Comparison of ENCODE assay signal across 13 cellular contexts in the genomic region with DNA sequence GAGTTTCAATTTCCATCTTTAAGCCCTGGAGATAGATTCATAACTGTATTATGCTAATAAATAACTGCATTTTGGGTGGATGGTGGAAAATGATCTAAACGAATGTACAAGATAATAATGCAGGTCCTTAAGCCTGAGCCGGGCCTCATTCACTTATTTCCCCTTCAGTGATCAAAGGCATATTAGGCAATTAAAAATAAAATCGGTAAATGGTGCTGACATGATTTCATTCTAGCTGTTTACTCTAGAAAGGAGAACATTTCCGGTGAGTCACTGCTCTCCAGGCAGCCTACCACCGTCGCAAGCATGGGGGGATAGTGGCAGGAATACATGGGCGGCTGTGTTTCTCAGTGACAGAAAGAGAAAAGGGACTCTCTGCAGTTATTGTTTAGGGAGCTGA. TPM values are rescaled to one million over a fixed set of nuclear protein-coding genes. Genes with fewer than 3 reads are reported as not detected.
A peak's percentile ranks its signal among the peaks of the same experiment; 100 is the strongest.
DNase-seq lines count a peak whose midpoint lies in the region; ATAC-seq and TF ChIP-seq lines count a peak whose summit lies in the region.
"Had no signal": no experiment of that assay in that cellular context is flagged by ENCODE, and none has a peak within 500 bp of the region (broad histone marks: within the 10 kb centered on the region; RNA-seq: fewer than 3 reads in every experiment).

No MANE protein-coding gene starts in this region.

- no peaks in the 10 kb centered on the region for H3K9me3 Mint-ChIP-seq in endodermal cell
- H3K9me3 Mint-ChIP-seq in effector memory CD8-positive, alpha-beta T cell, result peaks cover 0 to 4% of the 10 kb centered on the region in 2 donors

- no peaks in the 10 kb centered on the region for H3K27me3 Mint-ChIP-seq in endodermal cell (ENCODE audit: insufficient read depth)
- H3K27me3 Mint-ChIP-seq in effector memory CD8-positive, alpha-beta T cell, result peaks cover 0 to 12% of the 10 kb centered on the region in 2 donors

- H3K4me3 Mint-ChIP-seq in endodermal cell, result no peak overlapping the region
- no peak overlapping the region for H3K4me3 Mint-ChIP-seq in effector memory CD8-positive, alpha-beta T cell

- POLR2A ChIA-PET in HEK293T (lab: Yijun Ruan, JAX), result no interaction called here

- H3K9me3 ChIP-seq in endodermal cell (ENCODE audit: control insufficient read depth, low read length), result no peaks in the 10 kb centered on the region
- H3K9me3 ChIP-seq: breast epithelium had no signal

- peaks cover 8% of the 10 kb centered on the region for H3K4me1 ChIP-seq in endodermal cell (ENCODE audit: control insufficient read depth, insufficient read depth, low read length)
- H3K4me1 ChIP-seq: breast epithelium had no signal

- H3K36me3 ChIP-seq in endodermal cell (ENCODE audit: control insufficient read depth, insufficient read depth, low read length), result no peaks in the 10 kb centered on the region
- H3K36me3 ChIP-seq: breast epithelium, WERI-Rb-1 had no signal

- no peaks in the 10 kb centered on the region for H3K36me3 Mint-ChIP-seq in endodermal cell (ENCODE audit: low read depth)
- H3K36me3 Mint-ChIP-seq in effector memory CD8-positive, alpha-beta T cell (ENCODE audit: insufficient read depth), result no peaks in the 10 kb centered on the region

- WGBS in endodermal cell (ENCODE audit: insufficient coverage in 1 of 2, insufficient read length in 1 of 2), 2 experiments, result 58 to 81% methylated on average over 4 to 7 of the region's 7 CpGs

- CTCF ChIA-PET in HEK293T (lab: Yijun Ruan, JAX), result no interaction called here

- ATAC-seq in HG02678 (IDR thresholded peaks at IDR 0.05; ENCODE audit: unreplicated experiment) (no peak), GM19023 (IDR thresholded peaks at IDR 0.05; ENCODE audit: unreplicated experiment) (no peak)
- no peak for ATAC-seq in effector memory CD8-positive, alpha-beta T cell (replicated peaks)

- H3K4me3 ChIP-seq in endodermal cell (ENCODE audit: low read length), result no peak overlapping the region
- H3K4me3 ChIP-seq: breast epithelium had no signal

- H3K27ac ChIP-seq in endodermal cell (ENCODE audit: low read depth, low read length), result no peak overlapping the region
- H3K27ac ChIP-seq: breast epithelium, WERI-Rb-1 had no signal

- TF ChIP-seq CTCF in endodermal cell (conservative IDR thresholded peaks at IDR 0.05), result no peak

- no peaks in the 10 kb centered on the region for H3K27me3 ChIP-seq in endodermal cell (ENCODE audit: control insufficient read depth, insufficient read depth, low read length, poor library complexity, severe bottlenecking)
- H3K27me3 ChIP-seq: breast epithelium had no signal

- H3K4me1 Mint-ChIP-seq in endodermal cell, result peaks cover 22% of the 10 kb centered on the region
- H3K4me1 Mint-ChIP-seq in effector memory CD8-positive, alpha-beta T cell (ENCODE audit: low read depth in 2 of 2), result no peaks in the 10 kb centered on the region

- H3K9ac ChIP-seq in endodermal cell (ENCODE audit: extremely low read depth, low read length, poor library complexity, severe bottlenecking), result no peak overlapping the region

- no peak overlapping the region for H3K27ac Mint-ChIP-seq in endodermal cell
- H3K27ac Mint-ChIP-seq in effector memory CD8-positive, alpha-beta T cell, result no peak overlapping the region

- peak; percentile 48 for DNase-seq in A172 (ENCODE audit: low spot score)
- peak; percentile 9 for DNase-seq in HEK293T (ENCODE audit: extremely low spot score)
- peak; percentile 40 for DNase-seq in endodermal cell
- DNase-seq in cerebellum (ENCODE audit: low spot score), result no peak
- no peak for DNase-seq in effector memory CD8-positive, alpha-beta T cell
- DNase-seq: activated T-cell treated with anti-CD3 and anti-CD28 coated beads, Interleukin-2, amount 50 U/mL, for 1 hour; stimulated activated CD4-positive, alpha-beta T cell treated with anti-CD3 and anti-CD28 coated beads, Interleukin-1b, Interleukin-23, amount 100 ng/mL, for 48 hours; stimulated activated naive CD4-positive, alpha-beta T cell treated with Interleukin-2 at 50 U/mL for 16 hours; WERI-Rb-1 had no signal

TF ChIP-seq in HEK293T, 16 proteins besides CTCF, POLR2A, EP300 and RAD21:
- TF ChIP-seq CTBP1 (IDR thresholded peaks at IDR 0.05; ENCODE audit: borderline replicate concordance) (no peak), ARNT (IDR thresholded peaks at IDR 0.05) (no peak), BHLHE40 (IDR thresholded peaks at IDR 0.05; ENCODE audit: borderline replicate concordance) (no peak), TARDBP (IDR thresholded peaks at IDR 0.05) (no peak), FOXM1 (IDR thresholded peaks at IDR 0.05; ENCODE audit: borderline replicate concordance) (no peak), L3MBTL2 (conservative IDR thresholded peaks at IDR 0.05) (no peak), HDGF (IDR thresholded peaks at IDR 0.05; ENCODE audit: borderline replicate concordance) (no peak), NFRKB (IDR thresholded peaks at IDR 0.05) (no peak)

TF ChIP-seq in PFSK-1, 5 proteins besides CTCF, POLR2A, EP300 and RAD21:
- peak; percentile 44 for TF ChIP-seq FOXP2 (optimal IDR thresholded peaks at IDR 0.05; ENCODE audit: borderline replicate concordance, extremely low read depth, extremely low read length, insufficient read depth)
- no peak for TF ChIP-seq POLR2AphosphoS5 (IDR thresholded peaks at IDR 0.05; ENCODE audit: low read depth, low read length)
- no peak for TF ChIP-seq SIN3A (IDR thresholded peaks at IDR 0.05; ENCODE audit: borderline replicate concordance, insufficient read depth, low read length)
- TF ChIP-seq TAF1 (IDR thresholded peaks at IDR 0.05; ENCODE audit: borderline replicate concordance, insufficient read depth, low read length), result no peak
- TF ChIP-seq, protein P1, sequence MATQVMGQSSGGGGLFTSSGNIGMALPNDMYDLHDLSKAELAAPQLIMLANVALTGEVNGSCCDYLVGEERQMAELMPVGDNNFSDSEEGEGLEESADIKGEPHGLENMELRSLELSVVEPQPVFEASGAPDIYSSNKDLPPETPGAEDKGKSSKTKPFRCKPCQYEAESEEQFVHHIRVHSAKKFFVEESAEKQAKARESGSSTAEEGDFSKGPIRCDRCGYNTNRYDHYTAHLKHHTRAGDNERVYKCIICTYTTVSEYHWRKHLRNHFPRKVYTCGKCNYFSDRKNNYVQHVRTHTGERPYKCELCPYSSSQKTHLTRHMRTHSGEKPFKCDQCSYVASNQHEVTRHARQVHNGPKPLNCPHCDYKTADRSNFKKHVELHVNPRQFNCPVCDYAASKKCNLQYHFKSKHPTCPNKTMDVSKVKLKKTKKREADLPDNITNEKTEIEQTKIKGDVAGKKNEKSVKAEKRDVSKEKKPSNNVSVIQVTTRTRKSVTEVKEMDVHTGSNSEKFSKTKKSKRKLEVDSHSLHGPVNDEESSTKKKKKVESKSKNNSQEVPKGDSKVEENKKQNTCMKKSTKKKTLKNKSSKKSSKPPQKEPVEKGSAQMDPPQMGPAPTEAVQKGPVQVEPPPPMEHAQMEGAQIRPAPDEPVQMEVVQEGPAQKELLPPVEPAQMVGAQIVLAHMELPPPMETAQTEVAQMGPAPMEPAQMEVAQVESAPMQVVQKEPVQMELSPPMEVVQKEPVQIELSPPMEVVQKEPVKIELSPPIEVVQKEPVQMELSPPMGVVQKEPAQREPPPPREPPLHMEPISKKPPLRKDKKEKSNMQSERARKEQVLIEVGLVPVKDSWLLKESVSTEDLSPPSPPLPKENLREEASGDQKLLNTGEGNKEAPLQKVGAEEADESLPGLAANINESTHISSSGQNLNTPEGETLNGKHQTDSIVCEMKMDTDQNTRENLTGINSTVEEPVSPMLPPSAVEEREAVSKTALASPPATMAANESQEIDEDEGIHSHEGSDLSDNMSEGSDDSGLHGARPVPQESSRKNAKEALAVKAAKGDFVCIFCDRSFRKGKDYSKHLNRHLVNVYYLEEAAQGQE (IDR thresholded peaks at IDR 0.05; ENCODE audit: insufficient read depth in 1 of 2, low read depth in 2 of 2, low read length in 2 of 2), result 0 out of 4 replicates have a peak, but pooled peaks of 1 of the 2 experiments have one; percentile 22
TF ChIP-seq in PFSK-1: peak in this region for 2.

RNA-seq across cellular contexts. Expression of a gene that starts 58.3 kb away (rescaled TPM):
- total RNA-seq in A172 (2014; rRNA removed; shearing (Covaris generic)), result not detected in 2 replicates
- not detected for polyA plus RNA-seq in PFSK-1 (2012; ENCODE audit: insufficient read length, low read depth)
- total RNA-seq in endodermal cell (not detected), cerebellum (0.18 TPM)
- 0.14 TPM for polyA plus RNA-seq in endodermal cell (2013, experiment 1 of 2)
- polyA plus RNA-seq in endodermal cell (2013, experiment 2 of 2), result not detected
- total RNA-seq: breast epithelium had no signal

Comparison
In these comparisons a context has a peak if more than half of its experiments do, and no peak if none do; other contexts are left out.
1. DNase-seq: peak in A172 (single experiment), HEK293T (single experiment) and endodermal cell (single experiment); none in cerebellum (single experiment) and effector memory CD8-positive, alpha-beta T cell (0 of 3).